ENCODE assay signal across 8 cellular contexts in genomic region chr16:71846443-71846842, GRCh38. TPM values are rescaled to one million over a fixed set of nuclear protein-coding genes. Genes with fewer than 3 reads are reported as not detected.
DNase-seq lines count a peak whose midpoint lies in the region; ATAC-seq, FAIRE-seq and TF ChIP-seq lines count a peak whose summit lies in the region.

No MANE protein-coding gene starts in this region.

- FAIRE-seq in frontal cortex (lab: Jason Lieb, UNC) = no peak

- peak overlapping the region; percentile 88 for H3K27ac Mint-ChIP-seq in chondrocyte (ENCODE audit: unreplicated experiment)
- peak overlapping the region; percentile 98 for H3K27ac Mint-ChIP-seq in memory B cell

- H3K4me1 Mint-ChIP-seq in chondrocyte (ENCODE audit: low read depth) (peaks cover 32% of the 10 kb centered on the region), memory B cell (peaks cover 42% of the 10 kb centered on the region)

- peaks cover 29% of the 10 kb centered on the region for H3K79me2 ChIP-seq in PC-9 (ENCODE audit: low read depth)

- H3K27me3 Mint-ChIP-seq in chondrocyte (ENCODE audit: low read depth) (no peaks in the 10 kb centered on the region), memory B cell (no peaks in the 10 kb centered on the region)

- TF ChIP-seq CTCF in PC-9 (conservative IDR thresholded peaks at IDR 0.05) = no peak
- no peak for TF ChIP-seq CTCF in chondrocyte (IDR thresholded peaks at IDR 0.05)

- H3K9me3 Mint-ChIP-seq in chondrocyte (ENCODE audit: low read depth) (no peaks in the 10 kb centered on the region), memory B cell (no peaks in the 10 kb centered on the region)

- CTCF ChIA-PET in PC-9 (lab: Charles Lee) = interaction anchor here (1.1 kb wide), 1 partner anchor 115 kb away, joined by 4 read pairs; no protein-coding TSS in a partner anchor

- peak overlapping the region; percentile 91 for H3K4me3 Mint-ChIP-seq in chondrocyte (ENCODE audit: unreplicated experiment)
- H3K4me3 Mint-ChIP-seq in memory B cell = peak overlapping the region; percentile 93

- WGBS in urinary bladder = under 1% methylated on average over 19 of the region's 19 CpGs

- no peaks in the 10 kb centered on the region for H3K27me3 ChIP-seq in PC-9 (ENCODE audit: insufficient read depth, low read depth)

- H3K9me2 ChIP-seq in PC-9 (ENCODE audit: insufficient read depth) = no peaks in the 10 kb centered on the region

- BruUV-seq in PC-9 (replicated peaks; lab: Mats Ljungman, UMichigan) = no TSS peak

- H3K36me3 ChIP-seq in PC-9 (ENCODE audit: low read depth) (peaks cover 8% of the 10 kb centered on the region; the same call in 1 of the 2 replicates), urinary bladder (ENCODE audit: insufficient read depth) (peaks cover 1% of the 10 kb centered on the region)

- ATAC-seq in memory B cell (ENCODE audit: low read depth) = no peak

- peak overlapping the region; percentile 94 for H2AFZ ChIP-seq in PC-9

- H3K9me3 ChIP-seq in PC-9 (ENCODE audit: insufficient read depth, low read depth) = no peaks in the 10 kb centered on the region

- H3K4me1 ChIP-seq in PC-9 (replicated peaks; ENCODE audit: insufficient read depth) (peaks cover 9% of the 10 kb centered on the region), urinary bladder (ENCODE audit: insufficient read depth) (no peaks in the 10 kb centered on the region)

- H4K20me1 ChIP-seq in PC-9 (ENCODE audit: insufficient read depth) = no peaks in the 10 kb centered on the region

- POLR2A ChIA-PET in PC-9 (lab: Charles Lee; ENCODE audit: unreplicated experiment) = no interaction called here

- peaks cover 7% of the 10 kb centered on the region; the same call in 1 of the 2 replicates for H3F3A ChIP-seq in PC-9 (ENCODE audit: insufficient read depth, low read depth)

- H3K36me3 Mint-ChIP-seq in chondrocyte (ENCODE audit: low read depth) = peaks cover 19% of the 10 kb centered on the region
- peaks cover 27% of the 10 kb centered on the region for H3K36me3 Mint-ChIP-seq in memory B cell

- peak overlapping the region; percentile 57 for H3K27ac ChIP-seq in PC-9
- H3K27ac ChIP-seq in urinary bladder (ENCODE audit: low read depth) = no peak overlapping the region

- peak; percentile 13 for DNase-seq in DMS53 (lab: John Stamatoyannopoulos, UW)
- no peak for DNase-seq in DMS53 treated with DMSO at 0.1 percent for 48 hours (lab: John Stamatoyannopoulos, UW; ENCODE audit: unreplicated experiment)
- peak in 1 of 2 experiments; percentile 8 for DNase-seq in PC-9
- no peak for DNase-seq in chondrocyte (ENCODE audit: low spot score)
- no peak for DNase-seq in memory B cell (ENCODE audit: low spot score in 2 of 2)
- DNase-seq in frontal cortex (ENCODE audit: low spot score in 2 of 2) = no peak
- DNase-seq in amniotic stem cell (lab: John Stamatoyannopoulos, UW) = no peak

- peak overlapping the region; percentile 97 for H3K4me2 ChIP-seq in PC-9

- H3K4me3 ChIP-seq in PC-9 (peak overlapping the region; percentile 89), urinary bladder (ENCODE audit: low read depth, low read length) (peak overlapping the region; percentile 97)

- intact Hi-C loops in PC-9 (cut with micrococcal nuclease; ENCODE audit: unreplicated experiment) = loop anchor here (2.0 kb wide), 1 partner anchor 36 kb away; no protein-coding TSS in a partner anchor

RNA-seq across cellular contexts. Expression of gene ATXN1L, which starts 0.7 kb away (rescaled TPM):
- total RNA-seq in PC-9 (2021) = 18.2 and 25.3 TPM in 2 replicates
- total RNA-seq in chondrocyte = 29.4 to 32.4 TPM (median 30.8 TPM) in 3 replicates
- total RNA-seq in urinary bladder = 17.9 TPM
- 18.0 TPM for polyA plus RNA-seq in urinary bladder
- 7.7 TPM for total RNA-seq in frontal cortex

RNA-seq across cellular contexts. Expression of gene ZNF821, which starts 37.5 kb away (rescaled TPM):
- total RNA-seq in PC-9 (2021) = 5.9 TPM in 2 replicates
- total RNA-seq in chondrocyte = 10.6 to 12.0 TPM (median 11.2 TPM) in 3 replicates
- total RNA-seq in urinary bladder = 5.8 TPM
- 4.9 TPM for polyA plus RNA-seq in urinary bladder
- total RNA-seq in frontal cortex = 36.7 TPM

RNA-seq across cellular contexts. Expression of gene AP1G1, which starts 37.8 kb away (rescaled TPM):
- total RNA-seq in PC-9 (2021) = 60.1 and 72.5 TPM in 2 replicates
- 62.7 to 82.0 TPM (median 62.9 TPM) in 3 replicates for total RNA-seq in chondrocyte
- total RNA-seq in urinary bladder = 100 TPM
- 21.8 TPM for polyA plus RNA-seq in urinary bladder
- total RNA-seq in frontal cortex = 90.9 TPM

RNA-seq across cellular contexts. Expression of gene IST1, which starts 48.9 kb away (rescaled TPM):
- total RNA-seq in PC-9 (2021) (177 and 204 TPM in 2 replicates), chondrocyte (172 to 174 TPM (median 172 TPM) in 3 replicates), urinary bladder (183 TPM), frontal cortex (117 TPM)
- polyA plus RNA-seq in urinary bladder = 137 TPM
